ENCODE assay signal across 25 cellular contexts in genomic region chr1:88648706-88649105, GRCh38.
"Had no signal": no experiment of that assay in that cellular context is flagged by ENCODE, and none has a peak within 500 bp of the region (broad histone marks: within the 10 kb centered on the region; RNA-seq: fewer than 3 reads in every experiment).

No MANE protein-coding gene starts in this region.

- ATAC-seq: left lobe of liver; natural killer cell; psoas muscle; right lobe of liver; stimulated activated memory B cell treated with anti-CD40 and anti-IgM and Interleukin-4, amounts not matched to agents 10 μg/mL and 1 μg/mL and 100 μg/mL, for 72 hours had no signal

- H3K36me3 ChIP-seq: neutrophil, right lobe of liver, spleen, transverse colon had no signal

- H3K4me1 Mint-ChIP-seq: mesothelial cell of epicardium; natural killer cell; stimulated activated memory B cell treated with anti-CD40 and anti-IgM and Interleukin-4, amounts not matched to agents 10 μg/mL and 1 μg/mL and 100 μg/mL, for 72 hours had no signal

- H3K4me1 ChIP-seq: psoas muscle, right lobe of liver, spleen, testis, transverse colon had no signal

- H2AFZ ChIP-seq: hepatocyte had no signal

- H3K27ac ChIP-seq: hepatocyte, neutrophil, psoas muscle, right lobe of liver, spleen, testis, transverse colon had no signal

- H3K9me3 Mint-ChIP-seq: dendritic cell treated with granulocyte-macrophage colony-stimulating factor and Interleukin-4, amounts not matched to agents 40 ng/mL and 50 ng/mL, for 4 days; mesothelial cell of epicardium; natural killer cell; stimulated activated memory B cell treated with anti-CD40 and anti-IgM and Interleukin-4, amounts not matched to agents 10 μg/mL and 1 μg/mL and 100 μg/mL, for 72 hours; stimulated activated naive CD8-positive, alpha-beta T cell treated with anti-CD3 and anti-CD28 coated beads, Interleukin-15, Interleukin-2, amounts not matched to agents 100 ng/mL and 50 ng/mL, for 24 hours had no signal

- H3K27ac Mint-ChIP-seq: dendritic cell treated with granulocyte-macrophage colony-stimulating factor and Interleukin-4, amounts not matched to agents 40 ng/mL and 50 ng/mL, for 4 days; mesothelial cell of epicardium; natural killer cell; stimulated activated memory B cell treated with anti-CD40 and anti-IgM and Interleukin-4, amounts not matched to agents 10 μg/mL and 1 μg/mL and 100 μg/mL, for 72 hours; stimulated activated naive CD8-positive, alpha-beta T cell treated with anti-CD3 and anti-CD28 coated beads, Interleukin-15, Interleukin-2, amounts not matched to agents 100 ng/mL and 50 ng/mL, for 24 hours had no signal

- DNase-seq: cerebellar nuclear complex; erythroblast; foreskin melanocyte; head of caudate nucleus; mammary epithelial cell; natural killer cell; psoas muscle; retina; right lobe of liver; spleen; stimulated activated CD4-positive, alpha-beta T cell treated with anti-CD3 and anti-CD28 coated beads, Interleukin-15, amount 100 ng/mL, for 24 hours; stimulated activated CD4-positive, alpha-beta T cell treated with anti-CD3 and anti-CD28 coated beads, Interleukin-1b, Interleukin-23, amount 100 ng/mL, for 48 hours; stimulated activated CD4-positive, alpha-beta T cell treated with anti-CD3 and anti-CD28 coated beads, Interleukin-4, amount 100 ng/mL, for 24 hours; testis; transverse colon had no signal

- H3K79me2 ChIP-seq: hepatocyte had no signal

- H3K4me3 ChIP-seq: hepatocyte, psoas muscle, right lobe of liver, spleen, testis, transverse colon had no signal

- H3K9me3 ChIP-seq: neutrophil, psoas muscle, right lobe of liver, spleen, testis, transverse colon had no signal

- FAIRE-seq: colon, endothelial cell of umbilical vein, islet of Langerhans had no signal

- H3K36me3 Mint-ChIP-seq: mesothelial cell of epicardium; natural killer cell; stimulated activated memory B cell treated with anti-CD40 and anti-IgM and Interleukin-4, amounts not matched to agents 10 μg/mL and 1 μg/mL and 100 μg/mL, for 72 hours had no signal

- H3K27me3 ChIP-seq: hepatocyte, neutrophil, right lobe of liver, spleen, testis, transverse colon had no signal

- H3K27me3 Mint-ChIP-seq: dendritic cell treated with granulocyte-macrophage colony-stimulating factor and Interleukin-4, amounts not matched to agents 40 ng/mL and 50 ng/mL, for 4 days had no signal

- H3K4me3 Mint-ChIP-seq: dendritic cell treated with granulocyte-macrophage colony-stimulating factor and Interleukin-4, amounts not matched to agents 40 ng/mL and 50 ng/mL, for 4 days; mesothelial cell of epicardium; natural killer cell; stimulated activated memory B cell treated with anti-CD40 and anti-IgM and Interleukin-4, amounts not matched to agents 10 μg/mL and 1 μg/mL and 100 μg/mL, for 72 hours; stimulated activated naive CD8-positive, alpha-beta T cell treated with anti-CD3 and anti-CD28 coated beads, Interleukin-15, Interleukin-2, amounts not matched to agents 100 ng/mL and 50 ng/mL, for 24 hours had no signal

- H3K4me2 ChIP-seq: hepatocyte had no signal
